24 cellular contexts compared by ENCODE assay signal in the genomic region with DNA sequence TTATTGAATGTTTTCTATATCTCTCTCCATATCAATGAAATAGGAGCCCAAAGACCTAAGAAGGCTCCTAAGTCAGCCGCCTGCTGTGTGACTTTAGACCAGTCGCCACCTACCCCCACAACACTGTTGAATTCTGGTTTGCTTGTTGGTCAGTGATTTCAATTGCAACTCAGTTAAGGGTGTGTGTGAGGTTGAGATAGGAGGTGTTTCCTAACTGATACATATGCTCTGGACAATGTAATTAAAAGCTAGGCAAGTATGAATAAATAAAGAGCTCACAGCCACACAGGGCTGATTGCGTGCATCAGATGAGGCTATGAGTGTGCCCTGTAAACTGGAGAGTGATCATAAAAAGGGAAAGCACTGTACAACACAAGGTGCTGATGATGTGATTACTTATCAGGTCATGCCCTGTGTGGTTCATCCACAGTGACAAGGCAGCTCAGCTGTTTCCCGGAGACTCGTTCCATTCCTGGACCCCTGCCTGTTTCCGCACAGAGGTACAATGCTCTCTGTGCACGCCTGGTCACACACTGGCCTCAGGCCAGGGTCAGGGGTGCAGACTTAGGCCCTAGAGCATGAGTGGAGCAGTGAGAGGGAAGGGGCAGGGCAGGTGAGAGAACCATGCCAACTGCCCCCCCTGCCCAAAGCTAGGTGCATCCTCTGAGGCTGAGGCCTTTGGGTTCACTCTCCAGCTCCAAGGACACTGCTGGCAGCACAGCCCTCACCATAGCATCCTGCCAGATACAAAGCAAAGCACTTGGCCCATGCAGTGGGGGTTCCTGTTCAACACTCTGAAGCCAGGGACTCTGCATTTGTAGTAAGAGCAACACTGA. TPM values are rescaled to one million over a fixed set of nuclear protein-coding genes. Genes with fewer than 3 reads are reported as not detected.
DNase-seq lines count a peak whose midpoint lies in the region; ATAC-seq and TF ChIP-seq lines count a peak whose summit lies in the region.
"Had no signal": no experiment of that assay in that cellular context is flagged by ENCODE, and none has a peak within 500 bp of the region (broad histone marks: within the 10 kb centered on the region; RNA-seq: fewer than 3 reads in every experiment).

No MANE protein-coding gene starts in this region.

- H3K4me1 Mint-ChIP-seq in natural killer cell treated with Interleukin-12 subunit alpha and Interleukin-12 subunit beta and Interleukin-15 and Interleukin-18, amount 100 ng/mL, for 72 hours (ENCODE audit: low read depth in 2 of 2) = no peaks in the 10 kb centered on the region
- H3K4me1 Mint-ChIP-seq: activated CD4-positive, alpha-beta T cell treated with anti-CD3 and anti-CD28 coated beads for 36 hours had no signal

- intact Hi-C loops in colonic mucosa (cut with DNase I) = loop anchor here (10.0 kb wide), 1 partner anchor 161 kb away; no protein-coding TSS in a partner anchor

- no peaks in the 10 kb centered on the region for H3K36me3 Mint-ChIP-seq in natural killer cell treated with Interleukin-12 subunit alpha and Interleukin-12 subunit beta and Interleukin-15 and Interleukin-18, amount 100 ng/mL, for 72 hours

- H3K9me3 Mint-ChIP-seq in natural killer cell treated with Interleukin-12 subunit alpha and Interleukin-12 subunit beta and Interleukin-15 and Interleukin-18, amount 100 ng/mL, for 72 hours = no peaks in the 10 kb centered on the region
- H3K9me3 Mint-ChIP-seq: activated T-cell treated with anti-CD3 and anti-CD28 coated beads, Interleukin-2, amount 50 U/mL, for 24 hours; H9 had no signal

- H3K4me1 ChIP-seq in foreskin keratinocyte (no peaks in the 10 kb centered on the region), colonic mucosa (no peaks in the 10 kb centered on the region)
- no peaks in the 10 kb centered on the region for H3K4me1 ChIP-seq in effector memory CD4-positive, alpha-beta T cell (ENCODE audit: control insufficient read depth, insufficient read depth, low read length, poor library complexity, severe bottlenecking)
- H3K4me1 ChIP-seq: adrenal gland, esophagus squamous epithelium, SJCRH30 had no signal

- no peak overlapping the region for H3K4me3 ChIP-seq in colonic mucosa
- no peak overlapping the region for H3K4me3 ChIP-seq in effector memory CD4-positive, alpha-beta T cell (ENCODE audit: insufficient read depth, low read depth, low read length, poor library complexity, severe bottlenecking)
- H3K4me3 ChIP-seq: adrenal gland, esophagus squamous epithelium, SJCRH30, skin epidermis had no signal

- H3K27ac ChIP-seq in foreskin keratinocyte (no peak overlapping the region), colonic mucosa (no peak overlapping the region)
- H3K27ac ChIP-seq in effector memory CD4-positive, alpha-beta T cell (ENCODE audit: insufficient read depth, low read length, poor library complexity, severe bottlenecking) = no peak overlapping the region
- H3K27ac ChIP-seq: adrenal gland, esophagus squamous epithelium, SJCRH30, skin epidermis had no signal

- ATAC-seq in natural killer cell treated with Interleukin-12 subunit alpha and Interleukin-12 subunit beta and Interleukin-15 and Interleukin-18, amount 100 ng/mL, for 72 hours = no peak
- no peak for ATAC-seq in foreskin keratinocyte
- ATAC-seq: activated CD4-positive, alpha-beta T cell treated with anti-CD3 and anti-CD28 coated beads for 36 hours had no signal

- no peak overlapping the region for H3K27ac Mint-ChIP-seq in natural killer cell treated with Interleukin-12 subunit alpha and Interleukin-12 subunit beta and Interleukin-15 and Interleukin-18, amount 100 ng/mL, for 72 hours
- H3K27ac Mint-ChIP-seq: activated CD4-positive, alpha-beta T cell treated with anti-CD3 and anti-CD28 coated beads for 36 hours; activated T-cell treated with anti-CD3 and anti-CD28 coated beads, Interleukin-2, amount 50 U/mL, for 24 hours had no signal

- no peaks in the 10 kb centered on the region for H3K36me3 ChIP-seq in colonic mucosa
- no peaks in the 10 kb centered on the region for H3K36me3 ChIP-seq in effector memory CD4-positive, alpha-beta T cell (ENCODE audit: control insufficient read depth, insufficient read depth, low read length)
- H3K36me3 ChIP-seq: adrenal gland, esophagus squamous epithelium, SJCRH30 had no signal

- no peaks in the 10 kb centered on the region for H3K9me3 ChIP-seq in colonic mucosa
- H3K9me3 ChIP-seq in effector memory CD4-positive, alpha-beta T cell (ENCODE audit: control insufficient read depth, low read length) = no peaks in the 10 kb centered on the region
- H3K9me3 ChIP-seq: adrenal gland, esophagus squamous epithelium, SJCRH30 had no signal

- DNase-seq in EH (ENCODE audit: low read depth) (peak; percentile 55), NCI-H1092 (lab: John Stamatoyannopoulos, UW) (peak; percentile 32), dermis blood vessel endothelial cell (peak; percentile 54), foreskin keratinocyte (no peak), colonic mucosa (no peak)
- DNase-seq in natural killer cell treated with Interleukin-12 subunit alpha and Interleukin-12 subunit beta and Interleukin-15 and Interleukin-18, amount 100 ng/mL, for 72 hours (ENCODE audit: low spot score) = peak; percentile 25
- no peak for DNase-seq in effector memory CD4-positive, alpha-beta T cell
- DNase-seq: activated CD4-positive, alpha-beta T cell treated with anti-CD3 and anti-CD28 coated beads for 36 hours; activated CD8-positive, alpha-beta memory T cell treated with anti-CD3 and anti-CD28 coated beads for 24 hours; activated naive CD4-positive, alpha-beta T cell treated with Interleukin-2 at 50 U/mL for 16 hours; activated T-cell treated with anti-CD3 and anti-CD28 coated beads, Interleukin-2, amount 50 U/mL, for 24 hours; adrenal gland; C1 segment of cervical spinal cord; esophagus squamous epithelium; H9; NCI-H1417; NCI-H446 treated with DMSO at 0.1 percent for 48 hours; SJCRH30; stimulated activated CD4-positive, alpha-beta T cell treated with anti-CD3 and anti-CD28 coated beads, Interleukin-2, amount 100 ng/mL, for 24 hours had no signal

- no peak for TF ChIP-seq CTCF in foreskin keratinocyte (conservative IDR thresholded peaks at IDR 0.05)
- no peak for TF ChIP-seq CTCF in colonic mucosa (IDR thresholded peaks at IDR 0.05)

- H3K27me3 Mint-ChIP-seq in natural killer cell treated with Interleukin-12 subunit alpha and Interleukin-12 subunit beta and Interleukin-15 and Interleukin-18, amount 100 ng/mL, for 72 hours = peaks cover 0 to 4% of the 10 kb centered on the region in 2 donors
- H3K27me3 Mint-ChIP-seq: activated CD4-positive, alpha-beta T cell treated with anti-CD3 and anti-CD28 coated beads for 36 hours had no signal

- H3K27me3 ChIP-seq in foreskin keratinocyte (peaks cover 14% of the 10 kb centered on the region), colonic mucosa (no peaks in the 10 kb centered on the region)
- no peaks in the 10 kb centered on the region for H3K27me3 ChIP-seq in effector memory CD4-positive, alpha-beta T cell (replicated peaks; ENCODE audit: control insufficient read depth, insufficient read depth, low read length, poor library complexity, severe bottlenecking)
- H3K27me3 ChIP-seq: adrenal gland, SJCRH30 had no signal

- H3K9ac ChIP-seq in colonic mucosa (ENCODE audit: low read depth in 2 of 2, low read length in 2 of 2) = no peak overlapping the region

- no peak overlapping the region for H3K4me3 Mint-ChIP-seq in natural killer cell treated with Interleukin-12 subunit alpha and Interleukin-12 subunit beta and Interleukin-15 and Interleukin-18, amount 100 ng/mL, for 72 hours
- H3K4me3 Mint-ChIP-seq: activated CD4-positive, alpha-beta T cell treated with anti-CD3 and anti-CD28 coated beads for 36 hours; activated T-cell treated with anti-CD3 and anti-CD28 coated beads, Interleukin-2, amount 50 U/mL, for 24 hours; H9 had no signal

RNA-seq across cellular contexts. Expression of a gene that starts 3.3 kb away (rescaled TPM):
- total RNA-seq in dermis blood vessel endothelial cell (not detected in 2 replicates), foreskin keratinocyte (not detected in 2 replicates), colonic mucosa (not detected)
- total RNA-seq in natural killer cell treated with Interleukin-12 subunit alpha and Interleukin-12 subunit beta and Interleukin-15 and Interleukin-18, amount 100 ng/mL, for 72 hours = not detected
- polyA plus RNA-seq in foreskin keratinocyte = not detected in 2 replicates
- total RNA-seq: activated CD4-positive, alpha-beta T cell treated with anti-CD3 and anti-CD28 coated beads for 36 hours; adrenal gland; Daoy; esophagus squamous epithelium; H9; kidney epithelial cell; SJCRH30; T-helper 1 cell treated with Interleukin-12 subunit alpha and Interleukin-12 subunit beta and Interleukin-4 antibody, amounts not matched to agents 30 ng/mL and 1 ng/mL, for 36 hours; urinary bladder had no signal
- polyA plus RNA-seq: adrenal gland, urinary bladder had no signal

RNA-seq across cellular contexts. Expression of a gene that starts 5.5 kb away (rescaled TPM):
- 0.14 and 0.17 TPM in 2 replicates for total RNA-seq in dermis blood vessel endothelial cell
- total RNA-seq in natural killer cell treated with Interleukin-12 subunit alpha and Interleukin-12 subunit beta and Interleukin-15 and Interleukin-18, amount 100 ng/mL, for 72 hours = not detected
- not detected in 2 replicates for total RNA-seq in foreskin keratinocyte
- not detected in 2 replicates for polyA plus RNA-seq in foreskin keratinocyte
- total RNA-seq in colonic mucosa = not detected
- total RNA-seq: activated CD4-positive, alpha-beta T cell treated with anti-CD3 and anti-CD28 coated beads for 36 hours; Daoy; H9; kidney epithelial cell; SJCRH30; T-helper 1 cell treated with Interleukin-12 subunit alpha and Interleukin-12 subunit beta and Interleukin-4 antibody, amounts not matched to agents 30 ng/mL and 1 ng/mL, for 36 hours; urinary bladder had no signal
- polyA plus RNA-seq: adrenal gland, urinary bladder had no signal

RNA-seq across cellular contexts. Expression of a gene that starts 17.0 kb away (rescaled TPM):
- not detected in 2 replicates for total RNA-seq in dermis blood vessel endothelial cell
- not detected for total RNA-seq in natural killer cell treated with Interleukin-12 subunit alpha and Interleukin-12 subunit beta and Interleukin-15 and Interleukin-18, amount 100 ng/mL, for 72 hours
- total RNA-seq in foreskin keratinocyte = not detected in 2 replicates
- not detected in 2 replicates for polyA plus RNA-seq in foreskin keratinocyte
- not detected for total RNA-seq in colonic mucosa
- total RNA-seq: activated CD4-positive, alpha-beta T cell treated with anti-CD3 and anti-CD28 coated beads for 36 hours; adrenal gland; H9; kidney epithelial cell; SJCRH30; T-helper 1 cell treated with Interleukin-12 subunit alpha and Interleukin-12 subunit beta and Interleukin-4 antibody, amounts not matched to agents 30 ng/mL and 1 ng/mL, for 36 hours; urinary bladder had no signal
- polyA plus RNA-seq: adrenal gland, urinary bladder had no signal

RNA-seq across cellular contexts. Expression of a gene that starts 21.2 kb away (rescaled TPM):
- total RNA-seq in dermis blood vessel endothelial cell (not detected in 2 replicates), foreskin keratinocyte (0.46 and 0.61 TPM in 2 replicates), colonic mucosa (under 1 TPM in 1 of 2 donors, not detected in 1; 0.25 TPM)
- not detected for total RNA-seq in natural killer cell treated with Interleukin-12 subunit alpha and Interleukin-12 subunit beta and Interleukin-15 and Interleukin-18, amount 100 ng/mL, for 72 hours
- polyA plus RNA-seq in foreskin keratinocyte = 0.77 and 0.88 TPM in 2 replicates
- total RNA-seq: activated CD4-positive, alpha-beta T cell treated with anti-CD3 and anti-CD28 coated beads for 36 hours; Daoy; H9; kidney epithelial cell; T-helper 1 cell treated with Interleukin-12 subunit alpha and Interleukin-12 subunit beta and Interleukin-4 antibody, amounts not matched to agents 30 ng/mL and 1 ng/mL, for 36 hours had no signal

RNA-seq across cellular contexts. Expression of a gene that starts 34.5 kb away (rescaled TPM):
- 0.51 TPM in 2 replicates for total RNA-seq in dermis blood vessel endothelial cell
- total RNA-seq in natural killer cell treated with Interleukin-12 subunit alpha and Interleukin-12 subunit beta and Interleukin-15 and Interleukin-18, amount 100 ng/mL, for 72 hours = not detected
- total RNA-seq in foreskin keratinocyte = 195 and 314 TPM in 2 replicates
- polyA plus RNA-seq in foreskin keratinocyte = 218 and 326 TPM in 2 replicates
- total RNA-seq in colonic mucosa = 10 to 100 TPM in 1 of 2 donors, 1 to 10 TPM in 1; 5.8 to 20.0 TPM
- total RNA-seq: activated CD4-positive, alpha-beta T cell treated with anti-CD3 and anti-CD28 coated beads for 36 hours; T-helper 1 cell treated with Interleukin-12 subunit alpha and Interleukin-12 subunit beta and Interleukin-4 antibody, amounts not matched to agents 30 ng/mL and 1 ng/mL, for 36 hours had no signal

Comparison
In these comparisons a context has a peak if more than half of its experiments do, and no peak if none do; other contexts are left out.
1. DNase-seq: peak in EH (single experiment), NCI-H1092 (single experiment), dermis blood vessel endothelial cell (single experiment) and natural killer cell treated with Interleukin-12 subunit alpha and Interleukin-12 subunit beta and Interleukin-15 and Interleukin-18, amount 100 ng/mL, for 72 hours (single experiment); none in foreskin keratinocyte (0 of 2), colonic mucosa (single experiment) and effector memory CD4-positive, alpha-beta T cell (0 of 3).